14 cellular contexts compared by ENCODE assay signal in the genomic region with DNA sequence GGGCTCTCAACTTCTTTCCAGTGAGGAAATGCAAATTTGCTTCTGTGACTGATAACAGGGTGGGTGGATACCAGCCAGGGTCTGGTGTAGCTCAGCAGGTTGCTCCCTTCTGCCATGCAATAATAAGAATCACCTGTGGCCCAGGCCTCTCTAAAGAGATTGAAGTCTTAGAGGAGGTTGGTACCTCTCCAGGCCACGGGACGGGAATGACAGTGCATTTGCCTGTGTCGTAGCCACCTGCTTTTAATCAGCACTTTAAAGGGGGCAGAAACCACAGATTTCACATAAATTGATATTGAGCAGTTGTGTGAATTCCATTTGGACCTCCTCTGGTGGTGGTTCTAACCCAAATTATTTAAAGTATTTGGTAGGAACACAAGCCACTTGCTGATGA.
DNase-seq lines count a peak whose midpoint lies in the region; ATAC-seq and TF ChIP-seq lines count a peak whose summit lies in the region.
"Had no signal": no experiment of that assay in that cellular context is flagged by ENCODE, and none has a peak within 500 bp of the region (broad histone marks: within the 10 kb centered on the region; RNA-seq: fewer than 3 reads in every experiment).

No MANE protein-coding gene starts in this region.

- H3K4me1 Mint-ChIP-seq in Caco-2 (ENCODE audit: low read depth, unreplicated experiment) = peaks cover 36% of the 10 kb centered on the region

- H3K36me3 ChIP-seq in Caco-2 (ENCODE audit: control insufficient read depth, insufficient read depth, low read length) (no peaks in the 10 kb centered on the region), mesodermal cell (ENCODE audit: control insufficient read depth, insufficient read depth, low read length) (no peaks in the 10 kb centered on the region), HAP-1 (replicated peaks) (no peaks in the 10 kb centered on the region)

- CTCF ChIA-PET in Caco-2 (lab: Charles Lee) = interaction anchor here (1.7 kb wide), 1 partner anchor 18 kb away, joined by 4 read pairs; no protein-coding TSS in a partner anchor

- peak overlapping the region; percentile 41 for H3K4me3 Mint-ChIP-seq in Caco-2 (ENCODE audit: unreplicated experiment)
- H3K4me3 Mint-ChIP-seq: brain had no signal

- WGBS in mesodermal cell (ENCODE audit: insufficient coverage in 2 of 2), 2 experiments = 19 to 21% methylated on average over 2 to 3 of the region's 3 CpGs

- DNase-seq in Caco-2 = no peak
- DNase-seq in NCI-H526 (lab: John Stamatoyannopoulos, UW) = peak; percentile 7 to 62
- peak; percentile 77 for DNase-seq in choroid plexus epithelial cell (ENCODE audit: low read depth)
- DNase-seq in GM13976 (ENCODE audit: low spot score) = no peak
- DNase-seq in HAP-1 (ENCODE audit: low spot score in 2 of 2) = no peak
- DNase-seq: COR-L47, NCI-H510A treated with DMSO at 0.1 percent for 48 hours, retina had no signal

- H3K27me3 Mint-ChIP-seq in Caco-2 (ENCODE audit: insufficient read depth, unreplicated experiment) = no peaks in the 10 kb centered on the region
- H3K27me3 Mint-ChIP-seq: brain had no signal

- H3K36me3 Mint-ChIP-seq in Caco-2 (ENCODE audit: insufficient read depth, unreplicated experiment) = peaks cover 4% of the 10 kb centered on the region

- H3K27me3 ChIP-seq in Caco-2 (replicated peaks; ENCODE audit: control insufficient read depth, insufficient read depth, low read length) (no peaks in the 10 kb centered on the region), HAP-1 (ENCODE audit: low read depth) (no peaks in the 10 kb centered on the region)
- H3K27me3 ChIP-seq: foreskin keratinocyte had no signal

- intact Hi-C loops in Caco-2 (cut with micrococcal nuclease; ENCODE audit: unreplicated experiment) = no loop called here

- H3K9me3 ChIP-seq in Caco-2 = peaks cover 7% of the 10 kb centered on the region; the same call in 1 of the 2 replicates
- no peaks in the 10 kb centered on the region for H3K9me3 ChIP-seq in mesodermal cell (ENCODE audit: control insufficient read depth, low read length)
- H3K9me3 ChIP-seq in HAP-1 = no peaks in the 10 kb centered on the region

- peak overlapping the region; percentile 82 for H3K27ac Mint-ChIP-seq in Caco-2 (ENCODE audit: unreplicated experiment)

- peaks cover 9% of the 10 kb centered on the region for H3K9me3 Mint-ChIP-seq in Caco-2 (ENCODE audit: unreplicated experiment)

- H3K4me1 ChIP-seq in Caco-2 (peaks cover 64% of the 10 kb centered on the region), mesodermal cell (ENCODE audit: control insufficient read depth, insufficient read depth, low read length, poor library complexity, severe bottlenecking) (peaks cover 47% of the 10 kb centered on the region), HAP-1 (no peaks in the 10 kb centered on the region)

- H3K27ac ChIP-seq in mesodermal cell (ENCODE audit: low read depth, low read length, severe bottlenecking) = peak overlapping the region; percentile 80
- H3K27ac ChIP-seq: foreskin keratinocyte had no signal

- no TSS peak for BruUV-seq in Caco-2 (replicated peaks; lab: Mats Ljungman, UMichigan)

- POLR2A ChIA-PET in Caco-2 (lab: Charles Lee) = no interaction called here

- ATAC-seq in HG02981 (IDR thresholded peaks at IDR 0.05; ENCODE audit: unreplicated experiment) (no peak), HG03442 (IDR thresholded peaks at IDR 0.05; ENCODE audit: unreplicated experiment) (no peak)

- H3K4me3 ChIP-seq in Caco-2 (ENCODE audit: low read depth, low read length) (no peak overlapping the region), choroid plexus epithelial cell (ENCODE audit: low read depth, low read length) (no peak overlapping the region), mesodermal cell (ENCODE audit: extremely low read depth, insufficient read depth, low read length, poor library complexity, severe bottlenecking) (no peak overlapping the region), HAP-1 (no peak overlapping the region)
- H3K4me3 ChIP-seq: lung had no signal

- in situ Hi-C loops in GM13976 (cut with MboI; ENCODE audit: low sequenced_read_pairs, unreplicated experiment) = no loop called here
- in situ Hi-C loops in HAP-1 (cut with MboI; ENCODE audit: low sequenced_read_pairs) = no loop called here

- TF ChIP-seq CTCF in Caco-2 (IDR thresholded peaks at IDR 0.05; ENCODE audit: insufficient read depth in 1 of 2, low read depth in 1 of 2, low read length in 1 of 2, severe bottlenecking in 1 of 2, unreplicated experiment in 1 of 2) = no peak
- TF ChIP-seq CTCF in choroid plexus epithelial cell (conservative IDR thresholded peaks at IDR 0.05; ENCODE audit: low read depth, low read length) = no peak
- TF ChIP-seq CTCF in GM13976 (IDR thresholded peaks at IDR 0.05; ENCODE audit: borderline replicate concordance, control extremely low read depth, extremely low read depth, insufficient read depth, missing control alignments) = no peak

Comparison
In these comparisons a context has a peak if more than half of its experiments do, and no peak if none do; other contexts are left out.
1. DNase-seq: peak in NCI-H526 (2 of 2) and choroid plexus epithelial cell (single experiment); none in Caco-2 (0 of 2), GM13976 (single experiment) and HAP-1 (0 of 2).